ENCODE assay signal across 23 cellular contexts in genomic region chr9:38243993-38244392, GRCh38.
"Had no signal": no experiment of that assay in that cellular context is flagged by ENCODE, and none has a peak within 500 bp of the region (broad histone marks: within the 10 kb centered on the region; RNA-seq: fewer than 3 reads in every experiment).

No MANE protein-coding gene starts in this region.

- H3K4me2 ChIP-seq: smooth muscle cell had no signal

- H3K4me3 ChIP-seq: body of pancreas, cardiac muscle cell, esophagus squamous epithelium, gastrocnemius medialis, sigmoid colon, smooth muscle cell, thoracic aorta, vagina had no signal

- H3K4me1 ChIP-seq: gastrocnemius medialis, sigmoid colon, vagina had no signal

- H3K36me3 ChIP-seq: cardiac muscle cell, esophagus squamous epithelium, gastrocnemius medialis, sigmoid colon, thoracic aorta, vagina had no signal

- ATAC-seq: body of pancreas; gastrocnemius medialis; left ventricle myocardium superior; natural killer cell treated with Interleukin-12 subunit alpha and Interleukin-12 subunit beta and Interleukin-15 and Interleukin-18, amount 100 ng/mL, for 72 hours; stimulated activated naive B cell treated with anti-CD40 and anti-IgM and Interleukin-4, amounts not matched to agents 10 μg/mL and 1 μg/mL and 100 μg/mL, for 72 hours; WTC11 had no signal

- H3K27me3 Mint-ChIP-seq: activated naive CD4-positive, alpha-beta T cell treated with anti-CD3 and anti-CD28 coated beads, Interleukin-2, amount 50 U/mL, for 24 hours; type B pancreatic cell had no signal

- DNase-seq: activated CD4-positive, alpha-beta T cell treated with anti-CD3 and anti-CD28 coated beads, Interleukin-2, amount 50 U/mL, for 48 hours; activated gamma-delta T cell treated with Interleukin-2 at 50 U/mL for 16 hours; anterior cingulate cortex; body of pancreas; cortex of kidney; endodermal cell; esophagus squamous epithelium; gastrocnemius medialis; hypothalamus; left ventricle myocardium superior; posterior cingulate gyrus; sigmoid colon; stimulated activated CD4-positive, alpha-beta T cell treated with anti-CD3 and anti-CD28 coated beads, Interleukin-15, amount 100 ng/mL, for 24 hours; stimulated activated naive B cell treated with anti-CD40 and anti-IgM and Interleukin-4, amounts not matched to agents 10 μg/mL and 1 μg/mL and 100 μg/mL, for 72 hours had no signal

- H3K27me3 ChIP-seq: body of pancreas, cardiac muscle cell, esophagus squamous epithelium, gastrocnemius medialis, sigmoid colon, vagina had no signal

- H3K9me3 ChIP-seq: body of pancreas, esophagus squamous epithelium, gastrocnemius medialis, sigmoid colon, thoracic aorta, vagina had no signal

- H3K4me1 Mint-ChIP-seq: activated naive CD4-positive, alpha-beta T cell treated with anti-CD3 and anti-CD28 coated beads, Interleukin-2, amount 50 U/mL, for 24 hours; memory B cell; stimulated activated naive B cell treated with anti-CD40 and anti-IgM and Interleukin-4, amounts not matched to agents 10 μg/mL and 1 μg/mL and 100 μg/mL, for 72 hours; WTC11 had no signal

- H3K9me3 Mint-ChIP-seq: activated naive CD4-positive, alpha-beta T cell treated with anti-CD3 and anti-CD28 coated beads, Interleukin-2, amount 50 U/mL, for 24 hours; natural killer cell treated with Interleukin-12 subunit alpha and Interleukin-12 subunit beta and Interleukin-15 and Interleukin-18, amount 100 ng/mL, for 72 hours had no signal

- H3K36me3 Mint-ChIP-seq: activated naive CD4-positive, alpha-beta T cell treated with anti-CD3 and anti-CD28 coated beads, Interleukin-2, amount 50 U/mL, for 24 hours; natural killer cell treated with Interleukin-12 subunit alpha and Interleukin-12 subunit beta and Interleukin-15 and Interleukin-18, amount 100 ng/mL, for 72 hours; stimulated activated naive B cell treated with anti-CD40 and anti-IgM and Interleukin-4, amounts not matched to agents 10 μg/mL and 1 μg/mL and 100 μg/mL, for 72 hours; type B pancreatic cell had no signal

- H3K4me3 Mint-ChIP-seq: activated naive CD4-positive, alpha-beta T cell treated with anti-CD3 and anti-CD28 coated beads, Interleukin-2, amount 50 U/mL, for 24 hours; endodermal cell; memory B cell; natural killer cell treated with Interleukin-12 subunit alpha and Interleukin-12 subunit beta and Interleukin-15 and Interleukin-18, amount 100 ng/mL, for 72 hours; stimulated activated naive B cell treated with anti-CD40 and anti-IgM and Interleukin-4, amounts not matched to agents 10 μg/mL and 1 μg/mL and 100 μg/mL, for 72 hours; type B pancreatic cell; WTC11 had no signal

- H3K27ac ChIP-seq: body of pancreas, cardiac muscle cell, esophagus squamous epithelium, gastrocnemius medialis, sigmoid colon, thoracic aorta, vagina had no signal

- H3K27ac Mint-ChIP-seq: activated naive CD4-positive, alpha-beta T cell treated with anti-CD3 and anti-CD28 coated beads, Interleukin-2, amount 50 U/mL, for 24 hours; endodermal cell; memory B cell; natural killer cell treated with Interleukin-12 subunit alpha and Interleukin-12 subunit beta and Interleukin-15 and Interleukin-18, amount 100 ng/mL, for 72 hours; stimulated activated naive B cell treated with anti-CD40 and anti-IgM and Interleukin-4, amounts not matched to agents 10 μg/mL and 1 μg/mL and 100 μg/mL, for 72 hours; type B pancreatic cell; WTC11 had no signal
